In genomic region chr15:62046064-62046779, GRCh38 we compare ENCODE assay signal across 11 cellular contexts. TPM values are rescaled to one million over a fixed set of nuclear protein-coding genes. Genes with fewer than 3 reads are reported as not detected.
DNase-seq lines count a peak whose midpoint lies in the region; ATAC-seq and TF ChIP-seq lines count a peak whose summit lies in the region.
"Had no signal": no experiment of that assay in that cellular context is flagged by ENCODE, and none has a peak within 500 bp of the region (broad histone marks: within the 10 kb centered on the region; RNA-seq: fewer than 3 reads in every experiment).

No MANE protein-coding gene starts in this region.

- POLR2A ChIA-PET in activated CD4-positive, alpha-beta memory T cell treated with anti-CD3 and anti-CD28 coated beads for 36 hours (lab: Charles Lee): no interaction called here

- peak overlapping the region in 3 of 7 donors; percentile 15 to 87 (median 72) for H3K27ac Mint-ChIP-seq in CD14-positive monocyte
- peak overlapping the region; percentile 14 for H3K27ac Mint-ChIP-seq in activated CD4-positive, alpha-beta memory T cell treated with anti-CD3 and anti-CD28 coated beads for 36 hours
- no peak overlapping the region for H3K27ac Mint-ChIP-seq in glutamatergic neuron (ENCODE audit: unreplicated experiment)
- H3K27ac Mint-ChIP-seq: brain had no signal

- 81 to 88% methylated on average over 5 of the region's 5 CpGs for WGBS in lower leg skin, 2 donors

- H3K9me3 Mint-ChIP-seq in CD14-positive monocyte (no peaks in the 10 kb centered on the region), glutamatergic neuron (ENCODE audit: unreplicated experiment) (no peaks in the 10 kb centered on the region)
- H3K9me3 Mint-ChIP-seq in activated CD4-positive, alpha-beta memory T cell treated with anti-CD3 and anti-CD28 coated beads for 36 hours: peaks cover 3% of the 10 kb centered on the region

- CTCF ChIA-PET in activated CD4-positive, alpha-beta memory T cell treated with anti-CD3 and anti-CD28 coated beads for 36 hours (lab: Charles Lee): no interaction called here

- H3K4me3 Mint-ChIP-seq in CD14-positive monocyte (peak overlapping the region; percentile 1 to 52), glutamatergic neuron (ENCODE audit: unreplicated experiment) (no peak overlapping the region)
- peak overlapping the region; percentile 30 for H3K4me3 Mint-ChIP-seq in activated CD4-positive, alpha-beta memory T cell treated with anti-CD3 and anti-CD28 coated beads for 36 hours
- H3K4me3 Mint-ChIP-seq: brain had no signal

- no peak for TF ChIP-seq CTCF in CD14-positive monocyte (IDR thresholded peaks at IDR 0.05)
- no peak for TF ChIP-seq CTCF in lower leg skin (IDR thresholded peaks at IDR 0.05)
- no peak for TF ChIP-seq CTCF in glutamatergic neuron (IDR thresholded peaks at IDR 0.05; ENCODE audit: partially characterized antibody, unreplicated experiment)

- ATAC-seq in GM19035 (IDR thresholded peaks at IDR 0.05; ENCODE audit: unreplicated experiment): peak; percentile 80
- ATAC-seq in HG03025 (IDR thresholded peaks at IDR 0.05; ENCODE audit: low FRiP score, unreplicated experiment): peak; percentile 61

- H3K27me3 Mint-ChIP-seq in CD14-positive monocyte (ENCODE audit: low read depth in 3 of 3): no peaks in the 10 kb centered on the region
- no peaks in the 10 kb centered on the region for H3K27me3 Mint-ChIP-seq in activated CD4-positive, alpha-beta memory T cell treated with anti-CD3 and anti-CD28 coated beads for 36 hours
- no peaks in the 10 kb centered on the region for H3K27me3 Mint-ChIP-seq in glutamatergic neuron (ENCODE audit: unreplicated experiment)
- H3K27me3 Mint-ChIP-seq: brain had no signal

- H3K4me3 ChIP-seq in lower leg skin (ENCODE audit: low read depth, poor library complexity, severe bottlenecking): no peak overlapping the region

- TF ChIP-seq POLR2A in lower leg skin (IDR thresholded peaks at IDR 0.05): no peak

- H3K4me1 Mint-ChIP-seq in CD14-positive monocyte: peaks cover 32% of the 10 kb centered on the region
- H3K4me1 Mint-ChIP-seq in activated CD4-positive, alpha-beta memory T cell treated with anti-CD3 and anti-CD28 coated beads for 36 hours (ENCODE audit: low read depth): peaks cover 29% of the 10 kb centered on the region
- H3K4me1 Mint-ChIP-seq in glutamatergic neuron (ENCODE audit: low read depth, unreplicated experiment): no peaks in the 10 kb centered on the region
- H3K4me1 Mint-ChIP-seq: brain had no signal

- in situ Hi-C loops in ACHN (cut with HindIII; ENCODE audit: low pct_ligation_motif_present, low pct_unique_long_range_greater_than_20kb, low sequenced_read_pairs): no loop called here

- intact Hi-C loops in CD14-positive monocyte (cut with micrococcal nuclease): no loop called here
- intact Hi-C loops in activated CD4-positive, alpha-beta memory T cell treated with anti-CD3 and anti-CD28 coated beads for 36 hours (cut with micrococcal nuclease): no loop called here
- intact Hi-C loops in lower leg skin (cut with DNase I; ENCODE audit: low total_unique reads): no loop called here

- H3K36me3 Mint-ChIP-seq in CD14-positive monocyte (peaks cover 2 to 19% of the 10 kb centered on the region in 2 donors), glutamatergic neuron (ENCODE audit: unreplicated experiment) (no peaks in the 10 kb centered on the region)
- H3K36me3 Mint-ChIP-seq in activated CD4-positive, alpha-beta memory T cell treated with anti-CD3 and anti-CD28 coated beads for 36 hours: peaks cover 7% of the 10 kb centered on the region

- DNase-seq in CD14-positive monocyte (ENCODE audit: low spot score) (no peak), lower leg skin (ENCODE audit: low spot score in 2 of 2) (no peak), glutamatergic neuron (no peak), ACHN (no peak)
- no peak for DNase-seq in activated CD4-positive, alpha-beta memory T cell treated with anti-CD3 and anti-CD28 coated beads for 36 hours
- DNase-seq in stimulated activated CD4-positive, alpha-beta T cell treated with anti-CD3 and anti-CD28 coated beads, Interleukin-12 subunit alpha, Interleukin-12 subunit beta, amount 100 ng/mL, for 4 hours: no peak
- DNase-seq: NCI-H774 had no signal

RNA-seq across cellular contexts. Expression of gene VPS13C, which starts 14.0 kb away (rescaled TPM):
- 10 to 100 TPM; 12.0 to 18.4 TPM for polyA plus RNA-seq in CD14-positive monocyte
- 10 to 100 TPM; 44.6 to 52.4 TPM for total RNA-seq in activated CD4-positive, alpha-beta memory T cell treated with anti-CD3 and anti-CD28 coated beads for 36 hours
- 10 to 100 TPM; 29.0 to 38.2 (median 36.1) TPM for total RNA-seq in lower leg skin
- total RNA-seq in glutamatergic neuron (ENCODE audit: unreplicated experiment): 93.8 TPM

RNA-seq across cellular contexts. Expression of gene C2CD4A, which starts 20.6 kb away (rescaled TPM):
- not detected for polyA plus RNA-seq in CD14-positive monocyte
- total RNA-seq in activated CD4-positive, alpha-beta memory T cell treated with anti-CD3 and anti-CD28 coated beads for 36 hours: 1 to 10 TPM; 2.3 to 2.6 TPM
- total RNA-seq in lower leg skin (under 1 TPM in 2 of 4 donors, not detected in 2; 0.10 TPM), glutamatergic neuron (ENCODE audit: unreplicated experiment) (0.20 TPM)
- total RNA-seq: fibroblast of villous mesenchyme had no signal
